8 cellular contexts compared by ENCODE assay signal in the genomic region with DNA sequence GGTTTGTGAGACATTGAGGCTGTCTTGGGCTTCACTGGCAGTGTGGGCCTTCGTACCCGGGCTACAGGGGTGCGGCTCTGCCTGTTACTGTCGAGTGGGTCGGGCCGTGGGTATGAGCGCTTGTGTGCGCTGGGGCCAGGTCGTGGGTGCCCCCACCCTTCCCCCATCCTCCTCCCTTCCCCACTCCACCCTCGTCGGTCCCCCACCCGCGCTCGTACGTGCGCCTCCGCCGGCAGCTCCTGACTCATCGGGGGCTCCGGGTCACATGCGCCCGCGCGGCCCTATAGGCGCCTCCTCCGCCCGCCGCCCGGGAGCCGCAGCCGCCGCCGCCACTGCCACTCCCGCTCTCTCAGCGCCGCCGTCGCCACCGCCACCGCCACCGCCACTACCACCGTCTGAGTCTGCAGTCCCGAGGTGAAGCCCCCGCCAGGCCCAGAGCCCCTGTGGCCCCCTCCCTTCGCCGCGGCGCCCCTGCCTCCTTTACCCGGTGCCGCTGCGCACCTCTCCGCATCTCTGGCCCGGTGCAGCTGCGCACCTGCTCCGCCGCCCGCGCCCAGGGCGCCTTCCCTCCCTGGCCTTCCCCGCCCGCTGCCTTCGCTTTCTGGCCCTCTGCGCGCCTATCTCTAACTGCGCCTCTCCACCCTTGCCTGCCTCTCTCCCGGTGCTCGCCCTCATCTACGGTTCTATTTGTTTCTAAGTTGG. TPM values are rescaled to one million over a fixed set of nuclear protein-coding genes. Genes with fewer than 3 reads are reported as not detected.
DNase-seq lines count a peak whose midpoint lies in the region; ATAC-seq and TF ChIP-seq lines count a peak whose summit lies in the region.

A gene (plus strand): TSS at position 335 of the 702 bp plus-strand sequence. CDS start 1,253 bp downstream, outside the sequence.

- H3K27me3 ChIP-seq in ectodermal cell (ENCODE audit: control insufficient read depth, insufficient read depth, low read length, poor library complexity, severe bottlenecking) (no peaks in the 10 kb centered on the region), lung (ENCODE audit: control insufficient read depth, insufficient read depth) (no peaks in the 10 kb centered on the region)

- no peaks in the 10 kb centered on the region for H3K9me3 ChIP-seq in ectodermal cell (ENCODE audit: control insufficient read depth, low read length)
- H3K9me3 ChIP-seq in lung (ENCODE audit: control insufficient read depth in 2 of 2, insufficient read depth in 1 of 2, low read length in 1 of 2) = no peaks in the 10 kb centered on the region

- CTCF ChIA-PET in activated CD8-positive, alpha-beta T cell treated with anti-CD3 and anti-CD28 coated beads, Interleukin-2, amount 10 ng/mL, durations not matched to agents 7 days and 5 days (lab: Charles Lee) = interaction anchor here (0.6 to 5.8 kb wide), 8 partner anchors 10 to 198 kb away, joined by 3 to 22 read pairs (median 4); a partner anchor contains a TSS

- peak within 1 kb of the TSS; percentile 92 for H3K4me3 Mint-ChIP-seq in activated CD8-positive, alpha-beta T cell treated with anti-CD3 and anti-CD28 coated beads, Interleukin-2, amount 10 ng/mL, durations not matched to agents 7 days and 5 days

- H3K27me3 Mint-ChIP-seq in activated CD8-positive, alpha-beta T cell treated with anti-CD3 and anti-CD28 coated beads, Interleukin-2, amount 10 ng/mL, durations not matched to agents 7 days and 5 days (ENCODE audit: low read depth) = peaks cover 5% of the 10 kb centered on the region

- no peaks in the 10 kb centered on the region for H3K9me3 Mint-ChIP-seq in activated CD8-positive, alpha-beta T cell treated with anti-CD3 and anti-CD28 coated beads, Interleukin-2, amount 10 ng/mL, durations not matched to agents 7 days and 5 days (ENCODE audit: insufficient read depth)

- H3K4me1 Mint-ChIP-seq in activated CD8-positive, alpha-beta T cell treated with anti-CD3 and anti-CD28 coated beads, Interleukin-2, amount 10 ng/mL, durations not matched to agents 7 days and 5 days (ENCODE audit: low read depth) = peaks cover 45% of the 10 kb centered on the region

- DNase-seq in NCI-H226 (peak; percentile 52), lung (ENCODE audit: low spot score) (peak; percentile 68), NK-92 (lab: John Stamatoyannopoulos, UW; ENCODE audit: unreplicated experiment) (no peak)
- peak; percentile 87 for DNase-seq in activated CD8-positive, alpha-beta T cell treated with anti-CD3 and anti-CD28 coated beads, Interleukin-2, amount 10 ng/mL, durations not matched to agents 7 days and 5 days
- peak; percentile 70 to 83 (median 80) for DNase-seq in stimulated activated CD4-positive, alpha-beta T cell treated with anti-CD3 and anti-CD28 coated beads, TNF-alpha, amount 100 ng/mL, for 4 hours (ENCODE audit: low read depth in 3 of 3)

- WGBS in ectodermal cell, 2 experiments = 1% methylated on average over 68 of the region's 68 CpGs
- 0 to 1% methylated on average over 56 to 68 of the region's 68 CpGs for WGBS in lung, 2 donors

- no peak within 1 kb of the TSS for H3K27ac ChIP-seq in ectodermal cell (ENCODE audit: insufficient read depth, low read depth, low read length, poor library complexity, severe bottlenecking)
- peak within 1 kb of the TSS; percentile 49 to 75 for H3K27ac ChIP-seq in lung (ENCODE audit: low read depth in 1 of 2, low read length in 1 of 2)

- H3K4me1 ChIP-seq in ectodermal cell (ENCODE audit: control insufficient read depth, insufficient read depth, low read length) (peaks cover 8% of the 10 kb centered on the region), lung (ENCODE audit: control insufficient read depth in 2 of 2, insufficient read depth in 2 of 2, low read length in 2 of 2) (peaks cover 0 to 11% of the 10 kb centered on the region in 2 donors)

- POLR2A ChIA-PET in activated CD8-positive, alpha-beta T cell treated with anti-CD3 and anti-CD28 coated beads, Interleukin-2, amount 10 ng/mL, durations not matched to agents 7 days and 5 days (lab: Charles Lee) = interaction anchor here (0.9 to 3.9 kb wide), 12 partner anchors 9 to 63 kb away, joined by 3 to 32 read pairs (median 6); a partner anchor contains a TSS

- TF ChIP-seq CTCF in GM12875 (IDR thresholded peaks at IDR 0.05; ENCODE audit: borderline replicate concordance, insufficient read depth, low read depth, low read length) (no peak), lung (IDR thresholded peaks at IDR 0.05; ENCODE audit: control extremely low read depth, extremely low read depth) (no peak)

- H3K36me3 Mint-ChIP-seq in activated CD8-positive, alpha-beta T cell treated with anti-CD3 and anti-CD28 coated beads, Interleukin-2, amount 10 ng/mL, durations not matched to agents 7 days and 5 days (ENCODE audit: low read depth) = peaks cover 29% of the 10 kb centered on the region

- H3K27ac Mint-ChIP-seq in activated CD8-positive, alpha-beta T cell treated with anti-CD3 and anti-CD28 coated beads, Interleukin-2, amount 10 ng/mL, durations not matched to agents 7 days and 5 days = peak within 1 kb of the TSS; percentile 84

- ATAC-seq in HG02678 (IDR thresholded peaks at IDR 0.05; ENCODE audit: unreplicated experiment) = peak; percentile 81
- peak; percentile 92 for ATAC-seq in activated CD8-positive, alpha-beta T cell treated with anti-CD3 and anti-CD28 coated beads, Interleukin-2, amount 10 ng/mL, durations not matched to agents 7 days and 5 days
- ATAC-seq in lung (ENCODE audit: insufficient read depth, low FRiP score) = peak; percentile 82

- H3K36me3 ChIP-seq in ectodermal cell (ENCODE audit: control insufficient read depth, insufficient read depth, low read length) (peaks cover 20% of the 10 kb centered on the region), lung (ENCODE audit: control insufficient read depth in 2 of 2, insufficient read depth in 2 of 2, low read length in 2 of 2) (peaks cover 0 to 7% of the 10 kb centered on the region in 2 donors)

- H3K4me3 ChIP-seq in GM12875 (ENCODE audit: low read depth, low read length) = peak within 1 kb of the TSS; percentile 78
- peak within 1 kb of the TSS; percentile 75 for H3K4me3 ChIP-seq in ectodermal cell (ENCODE audit: insufficient read depth, low read depth, low read length)
- H3K4me3 ChIP-seq in lung = peak within 1 kb of the TSS; percentile 52

RNA-seq across cellular contexts. Expression of the gene that starts here (rescaled TPM):
- total RNA-seq in activated CD8-positive, alpha-beta T cell treated with anti-CD3 and anti-CD28 coated beads, Interleukin-2, amount 10 ng/mL, durations not matched to agents 7 days and 5 days = 100 to 1,000 TPM; 133 to 141 TPM
- polyA plus RNA-seq in ectodermal cell (2013, experiment 1 of 4) = 136 TPM
- 142 TPM for polyA plus RNA-seq in ectodermal cell (2013, experiment 2 of 4)
- polyA plus RNA-seq in ectodermal cell (2013, experiment 3 of 4) = 97.0 TPM
- polyA plus RNA-seq in ectodermal cell (2013, experiment 4 of 4) = 113 TPM
- 10 to 100 TPM; 14.4 to 41.9 TPM for total RNA-seq in lung
- polyA plus RNA-seq in lung = 10 to 100 TPM; 26.8 to 34.8 TPM
